Comparison of ENCODE assay signal across 19 cellular contexts in the genomic region with DNA sequence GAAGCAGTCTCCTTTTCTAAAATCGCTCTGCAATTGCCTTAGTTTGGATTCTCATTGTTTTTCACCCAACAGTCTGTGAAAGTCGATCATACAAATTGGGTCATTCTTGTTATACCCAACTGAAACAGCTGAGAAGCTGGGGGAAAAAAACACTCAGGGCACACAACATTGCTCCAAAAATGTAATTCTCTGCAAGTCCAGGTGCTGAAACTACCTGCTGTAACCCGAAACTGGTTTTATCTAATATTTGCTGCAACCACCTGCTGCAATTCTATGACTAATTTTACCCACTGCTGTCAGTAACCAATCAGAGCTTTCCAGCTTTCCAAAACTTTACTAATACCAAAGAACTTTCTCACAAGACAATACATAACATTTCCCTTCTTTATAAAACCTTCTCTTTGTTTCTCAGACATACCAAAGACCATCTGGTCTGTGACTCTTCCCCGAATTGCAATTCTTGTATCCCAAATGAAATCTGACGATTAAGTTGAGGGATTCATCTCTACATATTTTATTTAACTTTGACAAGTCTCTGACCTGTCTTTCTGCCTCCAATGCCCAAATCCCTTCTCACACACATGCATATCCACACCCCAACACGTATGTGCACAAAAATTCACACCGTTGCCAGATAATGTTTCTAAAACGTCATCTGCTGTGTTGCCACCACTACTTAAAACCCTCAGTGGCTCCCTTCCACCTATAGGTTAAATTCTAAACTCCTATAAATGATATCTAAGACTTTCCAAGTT.
DNase-seq lines count a peak whose midpoint lies in the region; ATAC-seq lines count a peak whose summit lies in the region.
"Had no signal": no experiment of that assay in that cellular context is flagged by ENCODE, and none has a peak within 500 bp of the region (broad histone marks: within the 10 kb centered on the region; RNA-seq: fewer than 3 reads in every experiment).

No MANE protein-coding gene starts in this region.

- DNase-seq in NCI-H2196 (lab: John Stamatoyannopoulos, UW; ENCODE audit: unreplicated experiment) (peak; percentile 28), DMS53 treated with DMSO at 0.1 percent for 48 hours (lab: John Stamatoyannopoulos, UW; ENCODE audit: unreplicated experiment) (no peak), glomerular visceral epithelial cell (ENCODE audit: extremely low spot score) (no peak), hypothalamus (lab: John Stamatoyannopoulos, UW) (no peak), NCI-H2081 (lab: John Stamatoyannopoulos, UW) (no peak)
- DNase-seq: activated CD8-positive, alpha-beta memory T cell treated with anti-CD3 and anti-CD28 coated beads, Interleukin-2, amount 50 U/mL, for 4 hours; activated naive CD4-positive, alpha-beta T cell treated with anti-CD3 and anti-CD28 coated beads, Interleukin-2, amount 50 U/mL, for 16 hours; effector CD4-positive, alpha-beta T cell; GDM1; H9; left ventricle myocardium superior; MV-4-11; NCI-H446; spleen; T-cell had no signal

- ATAC-seq in GM19023 (IDR thresholded peaks at IDR 0.05; ENCODE audit: unreplicated experiment): peak; percentile 74
- peak; percentile 36 for ATAC-seq in HG02610 (IDR thresholded peaks at IDR 0.05; ENCODE audit: unreplicated experiment)
- ATAC-seq: left ventricle myocardium superior, T-cell had no signal

- 0 out of 2 replicates have a peak overlapping the region, but pooled peaks have one; percentile 6 for H3K4me3 ChIP-seq in GM08714 (ENCODE audit: low read length)
- H3K4me3 ChIP-seq: prostate gland, spleen had no signal
